Comparison of ENCODE assay signal across 8 cellular contexts in genomic region chr11:75022759-75023396, GRCh38. TPM values are rescaled to one million over a fixed set of nuclear protein-coding genes. Genes with fewer than 3 reads are reported as not detected.
DNase-seq lines count a peak whose midpoint lies in the region; ATAC-seq and TF ChIP-seq lines count a peak whose summit lies in the region.

No MANE protein-coding gene starts in this region.

- no peak overlapping the region for H3K27ac Mint-ChIP-seq in T-cell

- H3K27me3 ChIP-seq in H7 (ENCODE audit: control insufficient read depth, insufficient read depth, low read length): no peaks in the 10 kb centered on the region
- H3K27me3 ChIP-seq in left ventricle myocardium inferior (ENCODE audit: low read depth): no peaks in the 10 kb centered on the region

- peaks cover 8% of the 10 kb centered on the region for H3K9me3 ChIP-seq in left ventricle myocardium inferior (replicated peaks)

- H3K4me3 ChIP-seq in H7 (ENCODE audit: insufficient read depth, low read depth, low read length): no peak overlapping the region
- H3K4me3 ChIP-seq in left ventricle myocardium inferior: no peak overlapping the region

- CTCF ChIA-PET in T-cell (lab: Charles Lee): interaction anchor here (0.6 to 2.6 kb wide), 10 partner anchors 9 to 338 kb away, joined by 3 to 22 read pairs (median 4); no protein-coding TSS in a partner anchor

- H3K27ac ChIP-seq in left ventricle myocardium inferior (replicated peaks): peak overlapping the region; percentile 49

- POLR2A ChIA-PET in T-cell (lab: Charles Lee): no interaction called here

- peak; percentile 96 for TF ChIP-seq CTCF in left ventricle myocardium inferior (IDR thresholded peaks at IDR 0.05; ENCODE audit: borderline replicate concordance)

- H3K27me3 Mint-ChIP-seq in T-cell: no peaks in the 10 kb centered on the region

- H3K9me3 Mint-ChIP-seq in T-cell: peaks cover 5 to 6% (median 5%) of the 10 kb centered on the region in 3 donors

- H3K4me3 Mint-ChIP-seq in T-cell: no peak overlapping the region

- H3K36me3 Mint-ChIP-seq in T-cell: peaks cover 10% of the 10 kb centered on the region

- ATAC-seq in T-cell (replicated peaks in 1 of 4) (peak; percentile 75 to 89 (median 84)), HG03469 (IDR thresholded peaks at IDR 0.05; ENCODE audit: unreplicated experiment) (no peak)

- DNase-seq in DMS53 treated with DMSO at 0.1 percent for 48 hours (lab: John Stamatoyannopoulos, UW; ENCODE audit: unreplicated experiment): peak; percentile 93
- DNase-seq in H7: peak; percentile 71
- DNase-seq in NCI-H128 (lab: John Stamatoyannopoulos, UW; ENCODE audit: unreplicated experiment): peak; percentile 56
- DNase-seq in T-cell: peak; percentile 30 to 77 (median 61)
- DNase-seq in amniotic epithelial cell (ENCODE audit: low read depth): peak; percentile 81
- DNase-seq in left ventricle myocardium inferior: peak; percentile 77
- DNase-seq in retina: peak; percentile 86

- H3K36me3 ChIP-seq in H7 (replicated peaks; ENCODE audit: control insufficient read depth, insufficient read depth, low read length): no peaks in the 10 kb centered on the region; the same call in 1 of the 2 replicates
- H3K36me3 ChIP-seq in left ventricle myocardium inferior: no peaks in the 10 kb centered on the region

- no peaks in the 10 kb centered on the region for H3K4me1 Mint-ChIP-seq in T-cell

- H3K4me1 ChIP-seq in left ventricle myocardium inferior: peaks cover 17% of the 10 kb centered on the region

- intact Hi-C loops in left ventricle myocardium inferior (cut with micrococcal nuclease): loop anchor here (10.0 kb wide), 1 partner anchor 222 kb away; the partner anchor contains the start of gene TPBGL

RNA-seq across cellular contexts. Expression of gene NEU3, which starts 34.1 kb away (rescaled TPM):
- total RNA-seq in H7 (2014; rRNA removed; shearing (Covaris generic)): 11.0 and 15.3 TPM in 2 replicates
- total RNA-seq in T-cell (10 to 100 TPM; 12.4 to 18.0 (median 13.0) TPM), left ventricle myocardium inferior (9.9 TPM)
